9 cellular contexts compared by ENCODE assay signal in genomic region chr16:15879255-15879804, GRCh38. TPM values are rescaled to one million over a fixed set of nuclear protein-coding genes. Genes with fewer than 3 reads are reported as not detected.
DNase-seq lines count a peak whose midpoint lies in the region; ATAC-seq and TF ChIP-seq lines count a peak whose summit lies in the region.
"Had no signal": no experiment of that assay in that cellular context is flagged by ENCODE, and none has a peak within 500 bp of the region (broad histone marks: within the 10 kb centered on the region; RNA-seq: fewer than 3 reads in every experiment).

No MANE protein-coding gene starts in this region.

- H2AFZ ChIP-seq in KMS-11 (ENCODE audit: low read depth), result no peak overlapping the region

- no peak overlapping the region for H3K9ac ChIP-seq in KMS-11

- H3K4me3 ChIP-seq in KMS-11 (IDR thresholded peaks at IDR 0.05; ENCODE audit: insufficient read depth, low read depth, low read length) (no peak overlapping the region), astrocyte of the cerebellum (ENCODE audit: low read depth, low read length) (no peak overlapping the region), Peyer's patch (no peak overlapping the region)

- in situ Hi-C loops in astrocyte of the cerebellum (cut with HindIII; ENCODE audit: low sequenced_read_pairs), result loop anchor here (25.0 kb wide), 1 partner anchor 108 kb away; no protein-coding TSS in a partner anchor

- peak; percentile 70 for DNase-seq in astrocyte of the cerebellum (ENCODE audit: low read depth)
- DNase-seq in myocyte (ENCODE audit: low read depth), result peak; percentile 62
- DNase-seq in NK-92 treated with Interleukin-12 subunit alpha and Interleukin-12 subunit beta, amount 100 ng/mL, for 24 hours (lab: John Stamatoyannopoulos, UW), result no peak
- DNase-seq in Peyer's patch, result no peak
- DNase-seq: naive B cell had no signal

- peak overlapping the region; percentile 50 for H3K4me2 ChIP-seq in KMS-11

- no peak for TF ChIP-seq POLR2A in Peyer's patch (IDR thresholded peaks at IDR 0.05)

- ATAC-seq in GM18867 (IDR thresholded peaks at IDR 0.05; ENCODE audit: unreplicated experiment), result no peak
- ATAC-seq in HG03442 (IDR thresholded peaks at IDR 0.05; ENCODE audit: unreplicated experiment), result no peak

- TF ChIP-seq CTCF in C4-2B (conservative IDR thresholded peaks at IDR 0.05) (no peak), KMS-11 (conservative IDR thresholded peaks at IDR 0.05; ENCODE audit: low read depth, low read length) (no peak), astrocyte of the cerebellum (IDR thresholded peaks at IDR 0.05; ENCODE audit: low read depth, low read length, missing control alignments) (no peak), Peyer's patch (IDR thresholded peaks at IDR 0.05) (no peak)

- no peaks in the 10 kb centered on the region for H4K20me1 ChIP-seq in KMS-11 (ENCODE audit: insufficient read depth)

- H3K9me3 ChIP-seq in Peyer's patch, result no peaks in the 10 kb centered on the region

- H3K36me3 ChIP-seq in KMS-11 (ENCODE audit: insufficient read depth) (peaks cover 11% of the 10 kb centered on the region; the same call in 1 of the 2 replicates), Peyer's patch (peaks cover 0 to 34% (median 0%) of the 10 kb centered on the region in 3 donors)

- peaks cover 21% of the 10 kb centered on the region; the same call in 1 of the 2 replicates for H3K79me2 ChIP-seq in KMS-11 (ENCODE audit: insufficient read depth, low read depth)

- H3K27ac ChIP-seq in C4-2B (peak overlapping the region; percentile 49; the same call in 1 of the 2 replicates), KMS-11 (peak overlapping the region; percentile 31; the same call in 1 of the 2 replicates), Peyer's patch (no peak overlapping the region)

- peaks cover 32% of the 10 kb centered on the region for H3K4me1 ChIP-seq in KMS-11 (ENCODE audit: low read depth, poor library complexity, severe bottlenecking)
- no peaks in the 10 kb centered on the region for H3K4me1 ChIP-seq in Peyer's patch

- H3K27me3 ChIP-seq in KMS-11 (ENCODE audit: insufficient read depth, low read depth), result no peaks in the 10 kb centered on the region
- H3K27me3 ChIP-seq in Peyer's patch, result no peaks in the 10 kb centered on the region

RNA-seq across cellular contexts. Expression of gene CEP20, which starts 9.1 kb away (rescaled TPM):
- total RNA-seq in myocyte (45.5 and 46.5 TPM in 2 replicates), Peyer's patch (10 to 100 TPM; 13.5 to 33.0 (median 17.4) TPM)
- 19.0 TPM for polyA plus RNA-seq in myocyte (2012)

RNA-seq across cellular contexts. Expression of gene MYH11, which starts 22.5 kb away (rescaled TPM):
- total RNA-seq in myocyte, result 0.03 and 0.05 TPM in 2 replicates
- polyA plus RNA-seq in myocyte (2012), result 0.21 TPM
- 100 to 1,000 TPM in 2 of 4 donors, 10 to 100 TPM in 2; 39.2 to 248 (median 131) TPM for total RNA-seq in Peyer's patch

Comparison
In these comparisons a context has a peak if more than half of its experiments do, and no peak if none do; other contexts are left out.
1. H3K27ac ChIP-seq: peak in C4-2B (single experiment) and KMS-11 (single experiment); none in Peyer's patch (0 of 4).
2. DNase-seq: peak in astrocyte of the cerebellum (single experiment) and myocyte (single experiment); none in NK-92 treated with Interleukin-12 subunit alpha and Interleukin-12 subunit beta, amount 100 ng/mL, for 24 hours (single experiment) and Peyer's patch (0 of 3).
3. RNA of gene MYH11, which starts 22.5 kb away (total RNA-seq): 39.2 to 248 TPM in Peyer's patch; 0.03 to 0.05 TPM in myocyte; every median in the first group is over 10 times any median in the second.